20 cellular contexts compared by ENCODE assay signal in the genomic region with DNA sequence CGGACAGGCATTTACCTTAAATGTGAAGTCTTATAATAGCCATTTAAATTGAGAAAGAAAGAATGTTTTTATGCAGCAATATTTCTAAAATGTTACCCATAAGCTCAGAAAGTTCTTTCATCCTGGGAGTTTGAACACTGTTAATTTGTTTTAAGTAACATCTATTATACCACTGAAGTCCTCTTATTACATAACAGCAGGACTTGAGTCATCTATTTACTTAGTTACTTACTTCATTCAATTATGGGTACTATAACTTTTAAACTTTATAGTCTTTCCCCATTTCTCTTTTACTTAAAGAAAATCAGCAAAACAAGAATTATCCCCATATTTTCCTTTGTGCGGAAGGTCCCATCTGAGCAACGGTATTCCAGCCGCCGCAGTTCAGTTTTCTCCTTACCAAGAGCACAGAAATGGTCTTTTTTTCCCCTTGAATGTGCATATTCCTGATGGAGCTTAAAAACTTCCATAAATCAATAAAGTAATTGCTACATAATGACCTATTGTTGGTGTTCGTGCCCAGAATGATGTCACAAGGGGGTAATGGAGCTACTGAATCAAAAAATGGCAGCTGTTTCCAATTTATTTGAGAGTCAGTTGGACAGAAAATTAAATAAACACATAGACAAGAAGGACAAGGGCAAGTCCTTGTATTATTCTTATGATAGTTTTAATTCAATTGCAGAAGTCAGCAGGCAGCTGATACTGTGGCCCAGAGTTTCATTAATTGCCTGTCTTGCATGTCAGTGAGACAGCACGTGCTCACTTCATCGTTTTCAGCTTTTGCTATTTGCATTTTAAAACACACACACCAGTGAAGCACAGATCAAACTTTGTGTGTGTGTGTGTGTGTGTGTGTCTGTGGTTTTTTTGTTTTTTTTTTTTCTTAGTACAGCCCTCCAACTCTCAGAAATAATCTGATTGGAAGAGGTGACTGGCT.
A peak's percentile ranks its signal among the peaks of the same experiment; 100 is the strongest.
DNase-seq lines count a peak whose midpoint lies in the region; ATAC-seq and TF ChIP-seq lines count a peak whose summit lies in the region.
"Had no signal": no experiment of that assay in that cellular context is flagged by ENCODE, and none has a peak within 500 bp of the region (broad histone marks: within the 10 kb centered on the region; RNA-seq: fewer than 3 reads in every experiment).

No MANE protein-coding gene starts in this region.

- no peak for TF ChIP-seq POLR2A in breast epithelium (IDR thresholded peaks at IDR 0.05)

- no peak overlapping the region for H3K4me3 ChIP-seq in breast epithelium
- H3K4me3 ChIP-seq: BLaER1 treated with 17β-estradiol and CSF1 and Interleukin-3, amounts not matched to agents 10 nM and 100 nM; left lung; mucosa of descending colon; right lobe of liver had no signal

- peak; percentile 62 for ATAC-seq in sciatic nerve
- ATAC-seq: left lung; mucosa of descending colon; right lobe of liver; stimulated activated naive CD8-positive, alpha-beta T cell treated with anti-CD3 and anti-CD28 coated beads, Interleukin-15, Interleukin-2, amounts not matched to agents 100 U/mL and 50 U/mL, for 24 hours had no signal

- TF ChIP-seq CTCF in breast epithelium (IDR thresholded peaks at IDR 0.05) = no peak

- no peak overlapping the region for H3K27ac ChIP-seq in breast epithelium
- H3K27ac ChIP-seq: BLaER1 treated with 17β-estradiol and CSF1 and Interleukin-3, amounts not matched to agents 10 nM and 100 nM; left lung; right lobe of liver had no signal

- no peaks in the 10 kb centered on the region for H3K36me3 ChIP-seq in breast epithelium
- H3K36me3 ChIP-seq: BLaER1 treated with 17β-estradiol and CSF1 and Interleukin-3, amounts not matched to agents 10 nM and 100 nM; left lung; right lobe of liver had no signal

- H3K4me1 ChIP-seq in breast epithelium = no peaks in the 10 kb centered on the region
- H3K4me1 ChIP-seq: BLaER1 treated with 17β-estradiol and CSF1 and Interleukin-3, amounts not matched to agents 10 nM and 100 nM; left lung; right lobe of liver had no signal

- no peaks in the 10 kb centered on the region for H3K27me3 ChIP-seq in breast epithelium
- H3K27me3 ChIP-seq: BLaER1 treated with 17β-estradiol and CSF1 and Interleukin-3, amounts not matched to agents 10 nM and 100 nM; left lung; right lobe of liver had no signal

- H3K9me3 ChIP-seq in breast epithelium = no peaks in the 10 kb centered on the region
- H3K9me3 ChIP-seq: BLaER1 treated with 17β-estradiol and CSF1 and Interleukin-3, amounts not matched to agents 10 nM and 100 nM; left lung; mucosa of descending colon; right lobe of liver had no signal

- intact Hi-C loops in sciatic nerve (cut with DNase I) = no loop called here
- intact Hi-C loops in breast epithelium (cut with DNase I; ENCODE audit: low total_unique reads) = no loop called here

- DNase-seq in NCI-H1436 (lab: John Stamatoyannopoulos, UW) = peak; percentile 29
- no peak for DNase-seq in NCI-H1436 treated with DMSO at 0.1 percent for 48 hours (lab: John Stamatoyannopoulos, UW)
- peak; percentile 95 for DNase-seq in NCI-H774 (lab: John Stamatoyannopoulos, UW)
- DNase-seq in epidermal melanocyte (ENCODE audit: insufficient read length, low spot score) = peak; percentile 50
- DNase-seq in sciatic nerve (ENCODE audit: low spot score) = no peak
- DNase-seq in stimulated activated CD8-positive, alpha-beta memory T cell treated with anti-CD3 and anti-CD28 coated beads, Interleukin-4, amount 100 ng/mL, for 48 hours = no peak
- DNase-seq in HUDEP-2 (lab: John Stamatoyannopoulos, UW; ENCODE audit: unreplicated experiment in 76 of 76) = no peak
- DNase-seq in breast epithelium (ENCODE audit: low spot score in 2 of 2) = no peak
- DNase-seq: activated CD4-positive, alpha-beta memory T cell treated with anti-CD3 and anti-CD28 coated beads for 36 hours; activated naive CD4-positive, alpha-beta T cell treated with anti-CD3 and anti-CD28 coated beads for 36 hours; aorta; DMS53; left lung; MM.1S; mucosa of descending colon; NCI-H2171 treated with DMSO at 0.1 percent for 48 hours; nucleus accumbens; right lobe of liver; stimulated activated naive CD8-positive, alpha-beta T cell treated with anti-CD3 and anti-CD28 coated beads, Interleukin-15, Interleukin-2, amounts not matched to agents 100 U/mL and 50 U/mL, for 24 hours had no signal

Comparison
In these comparisons a context has a peak if more than half of its experiments do, and no peak if none do; other contexts are left out.
1. DNase-seq: peak in NCI-H1436 (single experiment), NCI-H774 (single experiment) and epidermal melanocyte (single experiment); none in NCI-H1436 treated with DMSO at 0.1 percent for 48 hours (single experiment), sciatic nerve (single experiment), stimulated activated CD8-positive, alpha-beta memory T cell treated with anti-CD3 and anti-CD28 coated beads, Interleukin-4, amount 100 ng/mL, for 48 hours (single experiment), HUDEP-2 (0 of 76) and breast epithelium (0 of 2).